ENCODE assay signal across 8 cellular contexts in genomic region chr1:214440219-214440965, GRCh38.
DNase-seq lines count a peak whose midpoint lies in the region; ATAC-seq and TF ChIP-seq lines count a peak whose summit lies in the region.

No MANE protein-coding gene starts in this region.

- H3K27me3 ChIP-seq in BLaER1 (no peaks in the 10 kb centered on the region), HUES48 (ENCODE audit: control insufficient read depth, insufficient read depth, low read length) (no peaks in the 10 kb centered on the region), ascending aorta (no peaks in the 10 kb centered on the region)

- H4K20me1 ChIP-seq in BLaER1: no peaks in the 10 kb centered on the region

- peaks cover 64% of the 10 kb centered on the region for H3K4me1 Mint-ChIP-seq in mesothelial cell of epicardium

- TF ChIP-seq CTCF in ascending aorta (IDR thresholded peaks at IDR 0.05): no peak
- TF ChIP-seq CTCF in mesothelial cell of epicardium (IDR thresholded peaks at IDR 0.05; ENCODE audit: unreplicated experiment): no peak

- no peak overlapping the region for H3K9ac ChIP-seq in BLaER1
- peak overlapping the region; percentile 33; the same call in 1 of the 2 replicates for H3K9ac ChIP-seq in HUES48 (ENCODE audit: low read depth, low read length)

- peak overlapping the region; percentile 22 for H3K4me2 ChIP-seq in BLaER1

- H3K4me3 ChIP-seq in BLaER1 (no peak overlapping the region), HUES48 (ENCODE audit: low read depth, low read length) (no peak overlapping the region; the same call in 1 of the 2 replicates), ascending aorta (no peak overlapping the region)

- peak overlapping the region; percentile 72 for H3K27ac Mint-ChIP-seq in mesothelial cell of epicardium

- H3K9me3 ChIP-seq in BLaER1 (no peaks in the 10 kb centered on the region), HUES48 (ENCODE audit: control insufficient read depth, insufficient read depth, low read length) (no peaks in the 10 kb centered on the region), ascending aorta (no peaks in the 10 kb centered on the region)

- no peak for DNase-seq in ascending aorta (ENCODE audit: low spot score in 2 of 2)
- DNase-seq in mesothelial cell of epicardium (ENCODE audit: low spot score in 2 of 2, unreplicated experiment in 2 of 2): no peak
- DNase-seq in G401 (ENCODE audit: low spot score): no peak
- DNase-seq in stimulated activated naive CD4-positive, alpha-beta T cell treated with Interleukin-2 at 50 U/mL for 16 hours (lab: John Stamatoyannopoulos, UW): no peak
- no peak for DNase-seq in NCI-H1092 (lab: John Stamatoyannopoulos, UW)

- intact Hi-C loops in ascending aorta (cut with DNase I): no loop called here

- H3K27ac ChIP-seq in BLaER1 (no peak overlapping the region), HUES48 (ENCODE audit: low read depth, low read length) (peak overlapping the region; percentile 84), ascending aorta (peak overlapping the region; percentile 10 to 69)

- peaks cover 4% of the 10 kb centered on the region for H3K9me3 Mint-ChIP-seq in mesothelial cell of epicardium

- ATAC-seq in HG02938 (IDR thresholded peaks at IDR 0.05; ENCODE audit: unreplicated experiment): no peak

- no peaks in the 10 kb centered on the region for H3K36me3 ChIP-seq in BLaER1
- no peaks in the 10 kb centered on the region for H3K36me3 ChIP-seq in HUES48 (ENCODE audit: control insufficient read depth, insufficient read depth, low read length)
- H3K36me3 ChIP-seq in ascending aorta: no peaks in the 10 kb centered on the region

- peaks cover 6% of the 10 kb centered on the region for H3K36me3 Mint-ChIP-seq in mesothelial cell of epicardium

- in situ Hi-C loops in G401 (cut with HindIII; ENCODE audit: low sequenced_read_pairs): no loop called here

- H3K4me1 ChIP-seq in BLaER1 (peaks cover 17% of the 10 kb centered on the region), HUES48 (ENCODE audit: control insufficient read depth, insufficient read depth, low read length) (peaks cover 60% of the 10 kb centered on the region), ascending aorta (no peaks in the 10 kb centered on the region)

- peak overlapping the region; percentile 2 for H3K4me3 Mint-ChIP-seq in mesothelial cell of epicardium

- no peaks in the 10 kb centered on the region for H3K27me3 Mint-ChIP-seq in mesothelial cell of epicardium (ENCODE audit: low read depth)
